In the genomic region with DNA sequence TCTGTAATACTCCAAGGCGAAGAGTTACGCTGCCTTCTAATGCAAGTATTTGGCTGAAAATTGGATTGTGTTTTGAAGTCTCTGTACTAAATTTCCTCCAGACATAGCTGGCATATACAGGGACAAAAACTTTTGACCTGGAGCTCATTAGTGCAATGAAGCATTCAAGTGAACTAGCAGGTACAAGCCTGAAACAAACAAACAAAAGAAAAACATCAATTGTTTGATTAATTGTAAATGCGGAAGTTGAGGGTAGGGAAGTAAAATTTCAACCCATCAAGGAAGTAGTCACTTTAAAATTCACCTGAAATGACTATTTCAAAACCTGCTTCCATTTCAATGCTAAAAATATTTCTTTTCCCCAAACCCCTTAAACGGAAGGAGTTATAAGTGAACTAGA, we compare ENCODE assay signal across 29 cellular contexts.
"Had no signal": no experiment of that assay in that cellular context is flagged by ENCODE, and none has a peak within 500 bp of the region (broad histone marks: within the 10 kb centered on the region; RNA-seq: fewer than 3 reads in every experiment).

No MANE protein-coding gene starts in this region.

- H3K36me3 ChIP-seq: left lung, lower lobe of right lung, neural progenitor cell, neutrophil, right atrium auricular region, right lobe of liver, tibial nerve, uterus had no signal

- H3K27ac Mint-ChIP-seq: immature natural killer cell; naive thymus-derived CD8-positive, alpha-beta T cell; nephron progenitor cell; neural progenitor cell; stimulated activated memory B cell treated with anti-CD40 and anti-IgM and Interleukin-4, amounts not matched to agents 10 μg/mL and 1 μg/mL and 100 μg/mL, for 72 hours; stimulated activated naive CD8-positive, alpha-beta T cell treated with anti-CD3 and anti-CD28 coated beads, Interleukin-15, amount 100 ng/mL, for 72 hours; type B pancreatic cell had no signal

- H2AFZ ChIP-seq: neural progenitor cell, parathyroid adenoma had no signal

- H3K27ac ChIP-seq: left lung, lower lobe of right lung, neural progenitor cell, neutrophil, parathyroid adenoma, psoas muscle, right atrium auricular region, right lobe of liver, tibial nerve, uterus had no signal

- H3K79me2 ChIP-seq: parathyroid adenoma had no signal

- H3K27me3 ChIP-seq: left lung, neural progenitor cell, neutrophil, right atrium auricular region, right lobe of liver, tibial nerve, uterus had no signal

- H3K9ac ChIP-seq: neural progenitor cell, parathyroid adenoma had no signal

- H3K4me3 Mint-ChIP-seq: immature natural killer cell; naive thymus-derived CD8-positive, alpha-beta T cell; nephron progenitor cell; neural progenitor cell; stimulated activated memory B cell treated with anti-CD40 and anti-IgM and Interleukin-4, amounts not matched to agents 10 μg/mL and 1 μg/mL and 100 μg/mL, for 72 hours; stimulated activated naive CD8-positive, alpha-beta T cell treated with anti-CD3 and anti-CD28 coated beads, Interleukin-15, amount 100 ng/mL, for 72 hours; type B pancreatic cell had no signal

- H3K36me3 Mint-ChIP-seq: immature natural killer cell; naive thymus-derived CD8-positive, alpha-beta T cell; neural progenitor cell; stimulated activated memory B cell treated with anti-CD40 and anti-IgM and Interleukin-4, amounts not matched to agents 10 μg/mL and 1 μg/mL and 100 μg/mL, for 72 hours; type B pancreatic cell had no signal

- H3K9me3 Mint-ChIP-seq: nephron progenitor cell; neural progenitor cell; stimulated activated memory B cell treated with anti-CD40 and anti-IgM and Interleukin-4, amounts not matched to agents 10 μg/mL and 1 μg/mL and 100 μg/mL, for 72 hours; stimulated activated naive CD8-positive, alpha-beta T cell treated with anti-CD3 and anti-CD28 coated beads, Interleukin-15, amount 100 ng/mL, for 72 hours; type B pancreatic cell had no signal

- H3K4me1 Mint-ChIP-seq: immature natural killer cell; naive thymus-derived CD8-positive, alpha-beta T cell; stimulated activated memory B cell treated with anti-CD40 and anti-IgM and Interleukin-4, amounts not matched to agents 10 μg/mL and 1 μg/mL and 100 μg/mL, for 72 hours; stimulated activated naive CD8-positive, alpha-beta T cell treated with anti-CD3 and anti-CD28 coated beads, Interleukin-15, amount 100 ng/mL, for 72 hours had no signal

- DNase-seq: hypothalamus; immature natural killer cell; kidney; left colon; left lung; lower lobe of right lung; mammary epithelial cell; mesenchymal stem cell; naive thymus-derived CD8-positive, alpha-beta T cell; nephron progenitor cell; occipital lobe; psoas muscle; right lobe of liver; stimulated activated CD4-positive, alpha-beta T cell treated with anti-CD3 and anti-CD28 coated beads, Interleukin-1b, Interleukin-23, amount 100 ng/mL, for 48 hours; stimulated activated CD4-positive, alpha-beta T cell treated with anti-CD3 and anti-CD28 coated beads, Interleukin-2, amount 100 ng/mL, for 48 hours; stimulated activated CD4-positive, alpha-beta T cell treated with anti-CD3 and anti-CD28 coated beads, Interleukin-4, amount 100 ng/mL, for 4 hours; stimulated activated CD8-positive, alpha-beta memory T cell treated with anti-CD3 and anti-CD28 coated beads, Interleukin-4, amount 100 ng/mL, for 48 hours; stimulated activated naive CD4-positive, alpha-beta T cell treated with Interleukin-2 at 50 U/mL for 16 hours; stimulated activated naive CD8-positive, alpha-beta T cell treated with anti-CD3 and anti-CD28 coated beads, Interleukin-15, amount 100 ng/mL, for 72 hours; substantia nigra; uterus had no signal

- H3K4me1 ChIP-seq: left lung, lower lobe of right lung, parathyroid adenoma, psoas muscle, right atrium auricular region, right lobe of liver, tibial nerve, uterus had no signal

- H3K4me2 ChIP-seq: smooth muscle cell had no signal

- H3K27me3 Mint-ChIP-seq: naive thymus-derived CD8-positive, alpha-beta T cell; stimulated activated memory B cell treated with anti-CD40 and anti-IgM and Interleukin-4, amounts not matched to agents 10 μg/mL and 1 μg/mL and 100 μg/mL, for 72 hours; stimulated activated naive CD8-positive, alpha-beta T cell treated with anti-CD3 and anti-CD28 coated beads, Interleukin-15, amount 100 ng/mL, for 72 hours; type B pancreatic cell had no signal

- H3K4me3 ChIP-seq: left lung, lower lobe of right lung, neural progenitor cell, psoas muscle, right atrium auricular region, right lobe of liver, smooth muscle cell, tibial nerve, uterus had no signal

- H3K9me3 ChIP-seq: left lung, lower lobe of right lung, neutrophil, psoas muscle, right atrium auricular region, right lobe of liver, tibial nerve, uterus had no signal
